1 cellular context compared by ENCODE assay signal in the genomic region with DNA sequence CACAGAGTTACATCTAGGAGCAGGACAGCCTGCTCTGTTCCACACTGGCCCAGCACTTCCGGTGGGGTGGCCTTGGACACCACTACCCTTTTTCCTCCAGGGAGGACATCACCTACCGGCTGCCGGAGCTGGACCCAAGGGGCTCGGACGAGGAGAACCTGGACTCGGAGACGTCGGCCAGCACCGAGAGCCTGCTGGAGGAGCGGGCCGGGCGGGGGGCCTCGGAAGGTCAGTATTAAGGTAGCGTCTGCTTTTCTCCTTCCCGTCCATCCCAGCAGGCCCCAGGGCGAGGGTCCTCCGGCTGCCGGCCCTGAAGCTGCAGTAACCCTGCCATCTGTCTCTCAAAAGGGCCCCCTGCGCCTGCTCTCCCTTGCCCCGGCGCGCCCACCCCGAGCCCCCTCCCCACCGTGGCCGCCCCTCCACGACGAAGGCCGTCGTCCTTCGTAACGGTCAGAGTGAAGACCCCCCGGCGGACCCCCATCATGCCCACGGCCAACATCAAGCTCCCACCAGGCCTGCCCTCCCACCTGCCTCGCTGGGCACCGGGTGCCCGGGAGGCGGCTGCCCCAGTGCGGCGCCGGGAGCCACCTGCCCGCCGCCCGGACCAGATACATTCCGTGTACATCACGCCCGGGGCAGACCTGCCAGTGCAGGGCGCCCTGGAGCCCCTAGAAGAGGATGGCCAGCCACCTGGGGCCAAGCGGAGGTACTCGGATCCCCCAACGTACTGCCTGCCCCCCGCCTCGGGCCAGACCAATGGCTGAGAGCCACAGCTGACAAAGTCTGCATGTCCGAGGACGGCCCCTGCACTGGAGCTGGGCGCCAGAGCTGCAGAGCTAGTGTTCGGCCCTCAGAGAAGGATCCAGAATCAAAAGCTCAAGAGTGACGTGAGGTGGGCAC.
TF ChIP-seq lines count a peak whose summit lies in the region.

No MANE protein-coding gene starts in this region.

TF ChIP-seq in H1, 55 proteins besides CTCF, POLR2A, EP300 and RAD21:
- TF ChIP-seq ASH2L (IDR thresholded peaks at IDR 0.05; ENCODE audit: low read length) (no peak), SP2 (IDR thresholded peaks at IDR 0.05; ENCODE audit: low read length) (no peak), PHF8 (conservative IDR thresholded peaks at IDR 0.05; ENCODE audit: low read depth, low read length) (no peak), CHD2 (IDR thresholded peaks at IDR 0.05; ENCODE audit: low read length) (no peak), RNF2 (IDR thresholded peaks at IDR 0.05; ENCODE audit: borderline replicate concordance, low read depth, low read length, missing control alignments, poor library complexity, severe bottlenecking) (no peak), CEBPB (IDR thresholded peaks at IDR 0.05; ENCODE audit: low read depth, low read length) (no peak), TBP (IDR thresholded peaks at IDR 0.05; ENCODE audit: low read depth, low read length) (no peak), GTF2F1 (IDR thresholded peaks at IDR 0.05; ENCODE audit: borderline replicate concordance, low read depth, low read length) (no peak), GABPA (IDR thresholded peaks at IDR 0.05; ENCODE audit: borderline replicate concordance, insufficient read depth, low read length) (no peak)
- TF ChIP-seq, protein P1, sequence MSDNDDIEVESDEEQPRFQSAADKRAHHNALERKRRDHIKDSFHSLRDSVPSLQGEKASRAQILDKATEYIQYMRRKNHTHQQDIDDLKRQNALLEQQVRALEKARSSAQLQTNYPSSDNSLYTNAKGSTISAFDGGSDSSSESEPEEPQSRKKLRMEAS (IDR thresholded peaks at IDR 0.05), result no peak
